Comparison of ENCODE assay signal across 17 cellular contexts in genomic region chr2:232534940-232535735, GRCh38. TPM values are rescaled to one million over a fixed set of nuclear protein-coding genes. Genes with fewer than 3 reads are reported as not detected.
"Had no signal": no experiment of that assay in that cellular context is flagged by ENCODE, and none has a peak within 500 bp of the region (broad histone marks: within the 10 kb centered on the region; RNA-seq: fewer than 3 reads in every experiment).

No MANE protein-coding gene starts in this region.

- H3K27ac Mint-ChIP-seq: activated B cell treated with CpG ODN at 0.5 μM for 24 hours; activated naive CD8-positive, alpha-beta T cell; activated T-cell treated with anti-CD3 and anti-CD28 coated beads, Interleukin-2, amount 50 U/mL, for 24 hours; naive B cell; stimulated activated naive CD8-positive, alpha-beta T cell treated with anti-CD3 and anti-CD28 coated beads, Interleukin-15, amount 100 ng/mL, for 72 hours had no signal

- H3K36me3 ChIP-seq: breast epithelium, esophagus squamous epithelium, left lung had no signal

- DNase-seq: activated B cell treated with CpG ODN at 0.5 μM for 24 hours; activated gamma-delta T cell; activated T-cell treated with anti-CD3 and anti-CD28 coated beads, Interleukin-2, amount 50 U/mL, for 24 hours; esophagus squamous epithelium; foreskin fibroblast; naive B cell; stimulated activated CD4-positive, alpha-beta T cell treated with anti-CD3 and anti-CD28 coated beads, Interleukin-4, amount 100 ng/mL, for 4 hours; stimulated activated naive CD8-positive, alpha-beta T cell treated with anti-CD3 and anti-CD28 coated beads, Interleukin-15, amount 100 ng/mL, for 72 hours; testis had no signal

- H3K27me3 Mint-ChIP-seq: activated naive CD8-positive, alpha-beta T cell had no signal

- H3K4me3 Mint-ChIP-seq: activated B cell treated with CpG ODN at 0.5 μM for 24 hours; activated naive CD8-positive, alpha-beta T cell; activated T-cell treated with anti-CD3 and anti-CD28 coated beads, Interleukin-2, amount 50 U/mL, for 24 hours; naive B cell; stimulated activated naive CD8-positive, alpha-beta T cell treated with anti-CD3 and anti-CD28 coated beads, Interleukin-15, amount 100 ng/mL, for 72 hours had no signal

- H3K4me3 ChIP-seq: breast epithelium, esophagus squamous epithelium, left lung, psoas muscle, testis had no signal

- H3K36me3 Mint-ChIP-seq: activated naive CD8-positive, alpha-beta T cell; naive B cell had no signal

- ATAC-seq: left lung; psoas muscle; SK-N-SH treated with all-trans-retinoic acid at 6 μM for 48 hours; stimulated activated naive CD8-positive, alpha-beta T cell treated with anti-CD3 and anti-CD28 coated beads, Interleukin-15, amount 100 ng/mL, for 72 hours had no signal

- H3K4me1 ChIP-seq: breast epithelium, testis had no signal

- H3K9me3 ChIP-seq: psoas muscle, testis had no signal

- H3K27me3 ChIP-seq: testis had no signal

- H3K9me3 Mint-ChIP-seq: activated T-cell treated with anti-CD3 and anti-CD28 coated beads, Interleukin-2, amount 50 U/mL, for 24 hours; stimulated activated naive CD8-positive, alpha-beta T cell treated with anti-CD3 and anti-CD28 coated beads, Interleukin-15, amount 100 ng/mL, for 72 hours had no signal

- H3K27ac ChIP-seq: breast epithelium, esophagus squamous epithelium, left lung, psoas muscle, testis had no signal

RNA-seq across cellular contexts. Expression of gene CHRNG, which starts 4.4 kb away (rescaled TPM):
- total RNA-seq: activated B cell treated with CpG ODN at 0.5 μM for 24 hours; aorta; breast epithelium; esophagus squamous epithelium; left lung; T-helper 1 cell treated with Interleukin-12 subunit alpha and Interleukin-12 subunit beta and Interleukin-4 antibody, amounts not matched to agents 30 ng/mL and 1 ng/mL, for 36 hours; testis had no signal
- polyA plus RNA-seq: aorta, urinary bladder had no signal

RNA-seq across cellular contexts. Expression of gene CHRND, which starts 9.2 kb away (rescaled TPM):
- total RNA-seq: activated B cell treated with CpG ODN at 0.5 μM for 24 hours; aorta; breast epithelium; esophagus squamous epithelium; left lung; T-helper 1 cell treated with Interleukin-12 subunit alpha and Interleukin-12 subunit beta and Interleukin-4 antibody, amounts not matched to agents 30 ng/mL and 1 ng/mL, for 36 hours had no signal
- polyA plus RNA-seq: aorta, urinary bladder had no signal

RNA-seq across cellular contexts. Expression of gene PRSS56, which starts 14.9 kb away (rescaled TPM):
- total RNA-seq: activated B cell treated with CpG ODN at 0.5 μM for 24 hours; aorta; breast epithelium; esophagus squamous epithelium; left lung; T-helper 1 cell treated with Interleukin-12 subunit alpha and Interleukin-12 subunit beta and Interleukin-4 antibody, amounts not matched to agents 30 ng/mL and 1 ng/mL, for 36 hours; urinary bladder had no signal
- polyA plus RNA-seq: aorta, urinary bladder had no signal
